1 cellular context compared by ENCODE assay signal in genomic region chr5:157266286-157267007, GRCh38.
TF ChIP-seq lines count a peak whose summit lies in the region.

No MANE protein-coding gene starts in this region.

TF ChIP-seq in HCT116, 20 proteins besides CTCF, POLR2A, EP300 and RAD21 (continued from another document):
- TF ChIP-seq POLR2AphosphoS5 (IDR thresholded peaks at IDR 0.05; ENCODE audit: low read depth, low read length) (no peak; the same call in 1 of the 2 replicates), YY1 (IDR thresholded peaks at IDR 0.05; ENCODE audit: extremely low read depth, insufficient replicate concordance, low read depth, low read length) (no peak), EZH2phosphoT487 (IDR thresholded peaks at IDR 0.05; ENCODE audit: borderline replicate concordance) (no peak), MAX (IDR thresholded peaks at IDR 0.05) (no peak), JUND (IDR thresholded peaks at IDR 0.05) (no peak)
TF ChIP-seq in HCT116: peak in this region for 2.
